ENCODE assay signal across 9 cellular contexts in the genomic region with DNA sequence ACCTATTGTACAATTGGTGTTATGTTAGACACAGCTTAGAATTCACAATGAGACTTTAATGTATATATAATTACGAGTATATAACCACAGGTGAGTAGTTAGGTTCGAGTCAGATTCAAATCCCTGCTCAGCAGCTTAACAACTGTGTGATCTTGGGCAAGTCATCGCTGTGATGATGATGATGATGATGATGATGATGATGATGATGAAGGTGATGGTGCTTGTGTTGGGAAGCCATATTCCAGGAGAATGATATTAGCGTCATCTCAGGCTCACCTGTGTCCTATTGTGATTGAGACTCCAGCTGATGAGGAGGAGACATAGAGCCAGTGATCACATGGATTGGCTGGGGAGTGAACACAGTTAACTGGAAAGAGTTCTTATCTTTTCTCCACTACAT. TPM values are rescaled to one million over a fixed set of nuclear protein-coding genes. Genes with fewer than 3 reads are reported as not detected.
"Had no signal": no experiment of that assay in that cellular context is flagged by ENCODE, and none has a peak within 500 bp of the region (broad histone marks: within the 10 kb centered on the region; RNA-seq: fewer than 3 reads in every experiment).

No MANE protein-coding gene starts in this region.

- ATAC-seq: GM12878 had no signal

- H3K4me3 ChIP-seq: GM12878 had no signal

- FAIRE-seq: G401.6, GM12878, GM12891, GM12892, GM18507, GM19239 had no signal

- DNase-seq: GDM1, GF-D8 had no signal

RNA-seq across cellular contexts. Expression of gene RFX4, which starts 16.5 kb away (rescaled TPM):
- total RNA-seq: G401, GM12878 had no signal
